3 cellular contexts compared by ENCODE assay signal in genomic region chr19:12159773-12160414, GRCh38.
TF ChIP-seq lines count a peak whose summit lies in the region.

No MANE protein-coding gene starts in this region.

TF ChIP-seq in SK-N-SH, 30 proteins besides CTCF, POLR2A, EP300 and RAD21:
- TF ChIP-seq TAF1 (IDR thresholded peaks at IDR 0.05; ENCODE audit: borderline replicate concordance, low read depth, low read length): no peak
- TF ChIP-seq POLR2AphosphoS5 (IDR thresholded peaks at IDR 0.05; ENCODE audit: low read depth, low read length): no peak
- TF ChIP-seq GATA2 (CRISPR knock-in tag; IDR thresholded peaks at IDR 0.05): no peak
- no peak for TF ChIP-seq ELF1 (IDR thresholded peaks at IDR 0.05)
- no peak for TF ChIP-seq SIN3A (IDR thresholded peaks at IDR 0.05; ENCODE audit: borderline replicate concordance, low read depth, low read length)
- TF ChIP-seq REST (IDR thresholded peaks at IDR 0.05; ENCODE audit: low read depth, low read length): no peak
- TF ChIP-seq USF2 (IDR thresholded peaks at IDR 0.05; ENCODE audit: borderline replicate concordance, low read depth, low read length): no peak
- TF ChIP-seq YY1 (IDR thresholded peaks at IDR 0.05; ENCODE audit: low read depth): no peak

TF ChIP-seq in SK-N-SH treated with all-trans-retinoic acid at 6 μM for 48 hours, 23 proteins besides CTCF, POLR2A, EP300 and RAD21:
- no peak for TF ChIP-seq ZFP30 (CRISPR knock-in tag; IDR thresholded peaks at IDR 0.05)
- no peak for TF ChIP-seq TSHZ2 (CRISPR knock-in tag; IDR thresholded peaks at IDR 0.05)
- no peak for TF ChIP-seq CREB5 (CRISPR knock-in tag; IDR thresholded peaks at IDR 0.05; ENCODE audit: low read depth)
- TF ChIP-seq CSDC2 (CRISPR knock-in tag; IDR thresholded peaks at IDR 0.05): no peak
- TF ChIP-seq RARB (CRISPR knock-in tag; IDR thresholded peaks at IDR 0.05): no peak
- TF ChIP-seq OSR1 (CRISPR knock-in tag; IDR thresholded peaks at IDR 0.05): no peak
- no peak for TF ChIP-seq ARNTL (CRISPR knock-in tag; IDR thresholded peaks at IDR 0.05; ENCODE audit: borderline replicate concordance, low read depth)
- TF ChIP-seq ZNF70 (CRISPR knock-in tag; IDR thresholded peaks at IDR 0.05): no peak
- no peak for TF ChIP-seq CSRNP3 (CRISPR knock-in tag; IDR thresholded peaks at IDR 0.05)
- no peak for TF ChIP-seq ESRRG (CRISPR knock-in tag; IDR thresholded peaks at IDR 0.05)
- no peak for TF ChIP-seq ISL1 (CRISPR knock-in tag; IDR thresholded peaks at IDR 0.05)
- no peak for TF ChIP-seq PPARA (CRISPR knock-in tag; IDR thresholded peaks at IDR 0.05; ENCODE audit: borderline replicate concordance)
- no peak for TF ChIP-seq ZFP3 (CRISPR knock-in tag; IDR thresholded peaks at IDR 0.05)
- no peak for TF ChIP-seq ZC3H10 (CRISPR knock-in tag; IDR thresholded peaks at IDR 0.05)
- no peak for TF ChIP-seq SNAI2 (CRISPR knock-in tag; IDR thresholded peaks at IDR 0.05)
- TF ChIP-seq TOX (CRISPR knock-in tag; IDR thresholded peaks at IDR 0.05; ENCODE audit: borderline replicate concordance): no peak
- TF ChIP-seq ZNF565 (CRISPR knock-in tag; conservative IDR thresholded peaks at IDR 0.05; ENCODE audit: low read depth): no peak

TF ChIP-seq in HepG2, 621 proteins besides CTCF, POLR2A, EP300 and RAD21:
- TF ChIP-seq ZNF724P (CRISPR knock-in tag; IDR thresholded peaks at IDR 0.05; ENCODE audit: borderline replicate concordance): no peak
- no peak for TF ChIP-seq ONECUT2 (CRISPR knock-in tag; IDR thresholded peaks at IDR 0.05)
- no peak for TF ChIP-seq ZFYVE20 (CRISPR knock-in tag; IDR thresholded peaks at IDR 0.05; ENCODE audit: borderline replicate concordance, low read depth)
- TF ChIP-seq SALL2 (CRISPR knock-in tag; IDR thresholded peaks at IDR 0.05): no peak
- TF ChIP-seq GMEB2 (CRISPR knock-in tag; IDR thresholded peaks at IDR 0.05; ENCODE audit: low read depth): no peak
- no peak for TF ChIP-seq PCBP1 (IDR thresholded peaks at IDR 0.05; ENCODE audit: borderline replicate concordance, low read depth, low read length)
- TF ChIP-seq FOXK2 (IDR thresholded peaks at IDR 0.05): no peak
- TF ChIP-seq NCOA1 (CRISPR knock-in tag; IDR thresholded peaks at IDR 0.05): no peak
- peak; percentile 61 for TF ChIP-seq NFYC (CRISPR knock-in tag; IDR thresholded peaks at IDR 0.05)
- no peak for TF ChIP-seq ZNF776 (CRISPR knock-in tag; IDR thresholded peaks at IDR 0.05)
- TF ChIP-seq ATM (IDR thresholded peaks at IDR 0.05; ENCODE audit: borderline replicate concordance): no peak
- no peak for TF ChIP-seq ZNF674 (CRISPR knock-in tag; IDR thresholded peaks at IDR 0.05; ENCODE audit: low read depth)
- no peak for TF ChIP-seq MTF1 (CRISPR knock-in tag; IDR thresholded peaks at IDR 0.05)
- no peak for TF ChIP-seq SP4 (CRISPR knock-in tag; IDR thresholded peaks at IDR 0.05)
- peak; percentile 68 for TF ChIP-seq NFYB (CRISPR knock-in tag; IDR thresholded peaks at IDR 0.05)
- TF ChIP-seq KLF11 (CRISPR knock-in tag; IDR thresholded peaks at IDR 0.05): no peak
- TF ChIP-seq HNF1A (IDR thresholded peaks at IDR 0.05; ENCODE audit: low read depth): no peak
- TF ChIP-seq HNF1A (CRISPR knock-in tag; IDR thresholded peaks at IDR 0.05; ENCODE audit: borderline replicate concordance): no peak
- TF ChIP-seq SP1 (IDR thresholded peaks at IDR 0.05): no peak
- TF ChIP-seq SP1 (CRISPR knock-in tag; IDR thresholded peaks at IDR 0.05): peak; percentile 14; the same call in 1 of the 2 replicates
- TF ChIP-seq NFE2L2 (IDR thresholded peaks at IDR 0.05; ENCODE audit: low read length): no peak
- TF ChIP-seq JUNB (CRISPR knock-in tag; IDR thresholded peaks at IDR 0.05; ENCODE audit: borderline replicate concordance): no peak
- no peak for TF ChIP-seq ZNF704 (CRISPR knock-in tag; IDR thresholded peaks at IDR 0.05; ENCODE audit: borderline replicate concordance)
- TF ChIP-seq SMYD3 (CRISPR knock-in tag; IDR thresholded peaks at IDR 0.05): no peak
- TF ChIP-seq RBM39 (IDR thresholded peaks at IDR 0.05; ENCODE audit: low read depth, low read length, poor library complexity, severe bottlenecking): no peak
- no peak for TF ChIP-seq ZBTB40 (IDR thresholded peaks at IDR 0.05)
- no peak for TF ChIP-seq ZBTB40 (CRISPR knock-in tag; IDR thresholded peaks at IDR 0.05)
- no peak for TF ChIP-seq NPAS2 (CRISPR knock-in tag; IDR thresholded peaks at IDR 0.05; ENCODE audit: borderline replicate concordance)
- TF ChIP-seq ZNF740 (CRISPR knock-in tag; IDR thresholded peaks at IDR 0.05): no peak
- TF ChIP-seq ZBTB33 (CRISPR knock-in tag; IDR thresholded peaks at IDR 0.05): 0 out of 2 replicates have a peak, but pooled peaks have one; percentile 61
- TF ChIP-seq ZNF121 (CRISPR knock-in tag; IDR thresholded peaks at IDR 0.05): no peak
- no peak for TF ChIP-seq NR2F1 (CRISPR knock-in tag; IDR thresholded peaks at IDR 0.05)
- no peak for TF ChIP-seq DR1 (CRISPR knock-in tag; IDR thresholded peaks at IDR 0.05)
